22 cellular contexts compared by ENCODE assay signal in the genomic region with DNA sequence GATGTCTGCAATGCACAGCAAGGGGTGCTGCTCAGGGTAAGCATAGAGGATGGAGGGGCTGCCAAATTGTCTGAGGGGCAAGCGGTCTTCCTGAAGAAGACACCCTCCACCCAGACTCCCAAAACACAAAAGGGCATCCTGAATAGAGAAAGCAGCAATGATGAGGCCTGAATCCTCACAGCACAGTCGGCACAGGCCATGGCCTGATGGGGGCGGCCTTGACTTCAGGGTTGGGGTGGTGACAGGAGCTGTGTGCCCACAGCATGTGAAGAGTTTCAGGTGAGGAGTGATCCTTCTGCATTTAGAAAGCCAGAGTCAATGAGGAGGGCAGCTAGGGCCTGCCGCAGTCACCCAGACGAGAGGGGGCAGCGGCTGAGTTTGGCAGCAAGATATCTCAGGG.
DNase-seq lines count a peak whose midpoint lies in the region; ATAC-seq and TF ChIP-seq lines count a peak whose summit lies in the region.
"Had no signal": no experiment of that assay in that cellular context is flagged by ENCODE, and none has a peak within 500 bp of the region (broad histone marks: within the 10 kb centered on the region; RNA-seq: fewer than 3 reads in every experiment).

No MANE protein-coding gene starts in this region.

- H3K9me3 ChIP-seq in A673 (ENCODE audit: low read depth, low read length, poor library complexity, severe bottlenecking), result no peaks in the 10 kb centered on the region
- no peaks in the 10 kb centered on the region for H3K9me3 ChIP-seq in Karpas-422 (ENCODE audit: low read length)
- H3K9me3 ChIP-seq in gastroesophageal sphincter, result no peaks in the 10 kb centered on the region

- H3K9me2 ChIP-seq in Karpas-422 (replicated peaks; ENCODE audit: insufficient read depth, low read length), result no peaks in the 10 kb centered on the region

- no peak overlapping the region for H2AFZ ChIP-seq in Karpas-422 (ENCODE audit: low read length)
- H2AFZ ChIP-seq: PC-9 had no signal

- H3K4me1 ChIP-seq in A673 (ENCODE audit: insufficient read depth, low read length, poor library complexity, severe bottlenecking) (no peaks in the 10 kb centered on the region), Karpas-422 (ENCODE audit: low read length) (no peaks in the 10 kb centered on the region), gastroesophageal sphincter (peaks cover 0 to 10% (median 0%) of the 10 kb centered on the region in 3 donors)

- no peaks in the 10 kb centered on the region for H3K79me2 ChIP-seq in Karpas-422 (ENCODE audit: low read length)

- H3K9ac ChIP-seq in Karpas-422 (ENCODE audit: low read length), result no peak overlapping the region

- H3K27ac Mint-ChIP-seq in WTC11, result peak overlapping the region; percentile 32; the same call in 1 of the 2 replicates
- H3K27ac Mint-ChIP-seq: CD8-positive, alpha-beta memory T cell had no signal

- H3K27me3 ChIP-seq in A673 (replicated peaks; ENCODE audit: insufficient read depth, low read depth, low read length, poor library complexity) (no peaks in the 10 kb centered on the region), Karpas-422 (ENCODE audit: low read length) (no peaks in the 10 kb centered on the region), gastroesophageal sphincter (no peaks in the 10 kb centered on the region)

- intact Hi-C loops in A673 (cut with micrococcal nuclease; ENCODE audit: unreplicated experiment), result no loop called here

- no peak overlapping the region for H3K4me2 ChIP-seq in Karpas-422 (ENCODE audit: low read depth, low read length, poor library complexity, severe bottlenecking)

- DNase-seq in A673 (ENCODE audit: low spot score), result no peak
- no peak for DNase-seq in GM13977 (ENCODE audit: low spot score)
- peak; percentile 45 for DNase-seq in Karpas-422
- no peak for DNase-seq in WTC11 (ENCODE audit: low spot score)
- no peak for DNase-seq in amygdala (lab: John Stamatoyannopoulos, UW)
- DNase-seq in NCI-H226, result no peak
- DNase-seq: Calu3; CD8-positive, alpha-beta memory T cell; DMS53; KBM-7; NCI-H1105; NCI-H2029 treated with DMSO at 0.1 percent for 48 hours; NCI-H345; NCI-H524; NCI-H774; PC-9; RPMI8226; SHP77 treated with DMSO at 0.1 percent for 48 hours had no signal

- no peak for TF ChIP-seq EP300 in gastroesophageal sphincter (IDR thresholded peaks at IDR 0.05)

- H4K20me1 ChIP-seq in Karpas-422 (ENCODE audit: insufficient read depth, low read depth, low read length), result no peaks in the 10 kb centered on the region

- peak; percentile 66 for ATAC-seq in WTC11
- no peak for ATAC-seq in HG03442 (IDR thresholded peaks at IDR 0.05; ENCODE audit: unreplicated experiment)
- ATAC-seq in gastroesophageal sphincter, result no peak

- H3K36me3 ChIP-seq in A673 (ENCODE audit: insufficient read depth, low read length, poor library complexity, severe bottlenecking) (no peaks in the 10 kb centered on the region), Karpas-422 (ENCODE audit: insufficient read depth, low read length) (no peaks in the 10 kb centered on the region), gastroesophageal sphincter (no peaks in the 10 kb centered on the region)

- peaks cover 27% of the 10 kb centered on the region for H3K4me1 Mint-ChIP-seq in WTC11
- H3K4me1 Mint-ChIP-seq: CD8-positive, alpha-beta memory T cell had no signal

- 0 out of 2 replicates have a peak, but pooled peaks have one; percentile 19 for TF ChIP-seq CTCF in A673 (conservative IDR thresholded peaks at IDR 0.05; ENCODE audit: low read depth, low read length)
- peak; percentile 12 for TF ChIP-seq CTCF in GM13977 (IDR thresholded peaks at IDR 0.05; ENCODE audit: extremely low read depth, insufficient read depth, missing control alignments)
- no peak for TF ChIP-seq CTCF in WTC11 (IDR thresholded peaks at IDR 0.05)
- TF ChIP-seq CTCF in gastroesophageal sphincter (IDR thresholded peaks at IDR 0.05), result no peak

- no peaks in the 10 kb centered on the region for H3K27me3 Mint-ChIP-seq in WTC11 (ENCODE audit: low read depth)

- TF ChIP-seq POLR2A in gastroesophageal sphincter (IDR thresholded peaks at IDR 0.05), result no peak

- CTCF ChIA-PET in A673 (lab: Charles Lee) (no interaction called here), WTC11 (lab: Charles Lee) (interaction anchor here (0.6 to 2.3 kb wide), 16 partner anchors 9 to 354 kb away, joined by 3 to 15 read pairs (median 4); partner anchors contain the start of gene GALNT14)

- no peak overlapping the region for H3K27ac ChIP-seq in A673 (ENCODE audit: low read depth, low read length, poor library complexity, severe bottlenecking)
- H3K27ac ChIP-seq in Karpas-422 (ENCODE audit: low read length), result no peak overlapping the region
- H3K27ac ChIP-seq in gastroesophageal sphincter, result no peak overlapping the region
- H3K27ac ChIP-seq: C4-2B, PC-9, SK-N-MC had no signal

- 0 out of 2 replicates have a peak, but pooled peaks cover 3% of the 10 kb centered on the region for H3K36me3 Mint-ChIP-seq in WTC11
- H3K36me3 Mint-ChIP-seq: CD8-positive, alpha-beta memory T cell had no signal

- in situ Hi-C loops in GM13977 (cut with MboI; ENCODE audit: low pct_unique_long_range_greater_than_20kb, low sequenced_read_pairs, unreplicated experiment), result no loop called here

- H3K4me3 Mint-ChIP-seq in WTC11, result no peak overlapping the region
- H3K4me3 Mint-ChIP-seq: CD8-positive, alpha-beta memory T cell had no signal

- no TSS peak for BruUV-seq in A673 (replicated peaks; lab: Mats Ljungman, UMichigan)

- POLR2A ChIA-PET in A673 (lab: Charles Lee; ENCODE audit: low non-redundant PET) (no interaction called here), WTC11 (lab: Charles Lee) (no interaction called here)

- WGBS in gastroesophageal sphincter (ENCODE audit: low coverage in 1 of 2), 2 donors, result 93 to 100% methylated on average over 1 to 2 of the region's 6 CpGs

- H3K9me3 Mint-ChIP-seq in WTC11, result no peaks in the 10 kb centered on the region; the same call in 1 of the 2 replicates
- H3K9me3 Mint-ChIP-seq: CD8-positive, alpha-beta memory T cell had no signal

- H3K4me3 ChIP-seq in A673 (ENCODE audit: low read depth, low read length, poor library complexity, severe bottlenecking) (no peak overlapping the region), Karpas-422 (ENCODE audit: low read length) (no peak overlapping the region), gastroesophageal sphincter (no peak overlapping the region)
- H3K4me3 ChIP-seq: PC-9, SK-N-MC had no signal

TF ChIP-seq in WTC11, 78 proteins besides CTCF, POLR2A, EP300 and RAD21:
- no peak for TF ChIP-seq TCF7 (CRISPR knock-in tag; IDR thresholded peaks at IDR 0.05; ENCODE audit: low read depth)

Comparison
In these comparisons a context has a peak if more than half of its experiments do, and no peak if none do; other contexts are left out.
1. CTCF ChIP-seq: peak in A673 (single experiment) and GM13977 (single experiment); none in WTC11 (single experiment) and gastroesophageal sphincter (0 of 4).